ENCODE assay signal across 2 cellular contexts in the genomic region with DNA sequence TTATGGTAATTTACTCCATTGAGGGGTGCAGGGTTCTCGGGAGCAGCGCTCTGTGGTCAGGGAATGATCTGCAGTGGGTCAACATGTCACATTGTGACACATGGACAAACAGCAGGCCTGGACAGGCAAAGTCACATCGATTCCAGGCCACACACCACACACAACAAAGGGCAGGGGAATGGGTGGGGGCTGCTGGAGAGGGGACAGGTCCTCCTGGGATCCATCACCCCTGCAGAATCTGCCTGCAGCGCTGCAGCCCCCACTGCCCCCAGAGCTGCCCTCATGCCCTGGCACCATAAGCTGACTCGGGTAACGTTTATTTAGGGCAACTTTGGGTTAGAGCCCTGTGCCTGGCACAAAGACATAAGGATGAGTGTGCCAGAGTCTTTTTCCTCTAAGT.
A peak's percentile ranks its signal among the peaks of the same experiment; 100 is the strongest.
TF ChIP-seq lines count a peak whose summit lies in the region.

No MANE protein-coding gene starts in this region.

TF ChIP-seq in IMR-90, 13 proteins besides CTCF, POLR2A, EP300 and RAD21:
- TF ChIP-seq MAZ (IDR thresholded peaks at IDR 0.05; ENCODE audit: borderline replicate concordance, low read depth, low read length) (no peak), BHLHE40 (IDR thresholded peaks at IDR 0.05; ENCODE audit: low read depth, low read length) (no peak), RCOR1 (IDR thresholded peaks at IDR 0.05; ENCODE audit: insufficient replicate concordance, low read length) (no peak), NFE2L2 (IDR thresholded peaks at IDR 0.05; ENCODE audit: low read depth, low read length) (no peak), CHD1 (IDR thresholded peaks at IDR 0.05; ENCODE audit: low read depth, low read length) (no peak), RFX5 (IDR thresholded peaks at IDR 0.05; ENCODE audit: low read depth, low read length) (no peak), MXI1 (IDR thresholded peaks at IDR 0.05; ENCODE audit: borderline replicate concordance, low read depth, low read length) (no peak), ELK1 (IDR thresholded peaks at IDR 0.05; ENCODE audit: borderline replicate concordance, low read depth, low read length) (no peak), CEBPB (IDR thresholded peaks at IDR 0.05; ENCODE audit: low read depth, low read length) (no peak), FOS (IDR thresholded peaks at IDR 0.05; ENCODE audit: low read depth, low read length) (no peak), SMC3 (IDR thresholded peaks at IDR 0.05; ENCODE audit: low read depth, low read length) (no peak), MAFK (IDR thresholded peaks at IDR 0.05; ENCODE audit: low read depth, low read length) (no peak), USF2 (IDR thresholded peaks at IDR 0.05; ENCODE audit: low read depth, low read length) (no peak)

TF ChIP-seq in HepG2, 621 proteins besides CTCF, POLR2A, EP300 and RAD21 (continues in another document):
- TF ChIP-seq, protein P1, sequence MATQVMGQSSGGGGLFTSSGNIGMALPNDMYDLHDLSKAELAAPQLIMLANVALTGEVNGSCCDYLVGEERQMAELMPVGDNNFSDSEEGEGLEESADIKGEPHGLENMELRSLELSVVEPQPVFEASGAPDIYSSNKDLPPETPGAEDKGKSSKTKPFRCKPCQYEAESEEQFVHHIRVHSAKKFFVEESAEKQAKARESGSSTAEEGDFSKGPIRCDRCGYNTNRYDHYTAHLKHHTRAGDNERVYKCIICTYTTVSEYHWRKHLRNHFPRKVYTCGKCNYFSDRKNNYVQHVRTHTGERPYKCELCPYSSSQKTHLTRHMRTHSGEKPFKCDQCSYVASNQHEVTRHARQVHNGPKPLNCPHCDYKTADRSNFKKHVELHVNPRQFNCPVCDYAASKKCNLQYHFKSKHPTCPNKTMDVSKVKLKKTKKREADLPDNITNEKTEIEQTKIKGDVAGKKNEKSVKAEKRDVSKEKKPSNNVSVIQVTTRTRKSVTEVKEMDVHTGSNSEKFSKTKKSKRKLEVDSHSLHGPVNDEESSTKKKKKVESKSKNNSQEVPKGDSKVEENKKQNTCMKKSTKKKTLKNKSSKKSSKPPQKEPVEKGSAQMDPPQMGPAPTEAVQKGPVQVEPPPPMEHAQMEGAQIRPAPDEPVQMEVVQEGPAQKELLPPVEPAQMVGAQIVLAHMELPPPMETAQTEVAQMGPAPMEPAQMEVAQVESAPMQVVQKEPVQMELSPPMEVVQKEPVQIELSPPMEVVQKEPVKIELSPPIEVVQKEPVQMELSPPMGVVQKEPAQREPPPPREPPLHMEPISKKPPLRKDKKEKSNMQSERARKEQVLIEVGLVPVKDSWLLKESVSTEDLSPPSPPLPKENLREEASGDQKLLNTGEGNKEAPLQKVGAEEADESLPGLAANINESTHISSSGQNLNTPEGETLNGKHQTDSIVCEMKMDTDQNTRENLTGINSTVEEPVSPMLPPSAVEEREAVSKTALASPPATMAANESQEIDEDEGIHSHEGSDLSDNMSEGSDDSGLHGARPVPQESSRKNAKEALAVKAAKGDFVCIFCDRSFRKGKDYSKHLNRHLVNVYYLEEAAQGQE (IDR thresholded peaks at IDR 0.05; ENCODE audit: borderline replicate concordance in 1 of 2, low read depth in 1 of 2, low read length in 2 of 2) = no peak
- no peak for TF ChIP-seq ZUFSP (CRISPR knock-in tag; IDR thresholded peaks at IDR 0.05; ENCODE audit: borderline replicate concordance)
- TF ChIP-seq, protein P2, sequence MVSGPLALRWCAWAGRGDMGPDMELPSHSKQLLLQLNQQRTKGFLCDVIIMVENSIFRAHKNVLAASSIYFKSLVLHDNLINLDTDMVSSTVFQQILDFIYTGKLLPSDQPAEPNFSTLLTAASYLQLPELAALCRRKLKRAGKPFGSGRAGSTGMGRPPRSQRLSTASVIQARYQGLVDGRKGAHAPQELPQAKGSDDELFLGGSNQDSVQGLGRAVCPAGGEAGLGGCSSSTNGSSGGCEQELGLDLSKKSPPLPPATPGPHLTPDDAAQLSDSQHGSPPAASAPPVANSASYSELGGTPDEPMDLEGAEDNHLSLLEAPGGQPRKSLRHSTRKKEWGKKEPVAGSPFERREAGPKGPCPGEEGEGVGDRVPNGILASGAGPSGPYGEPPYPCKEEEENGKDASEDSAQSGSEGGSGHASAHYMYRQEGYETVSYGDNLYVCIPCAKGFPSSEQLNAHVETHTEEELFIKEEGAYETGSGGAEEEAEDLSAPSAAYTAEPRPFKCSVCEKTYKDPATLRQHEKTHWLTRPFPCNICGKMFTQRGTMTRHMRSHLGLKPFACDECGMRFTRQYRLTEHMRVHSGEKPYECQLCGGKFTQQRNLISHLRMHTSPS (CRISPR knock-in tag; IDR thresholded peaks at IDR 0.05; ENCODE audit: low read depth) = peak; percentile 52; the same call in 1 of the 2 replicates
- no peak for TF ChIP-seq FOSL1 (CRISPR knock-in tag; IDR thresholded peaks at IDR 0.05; ENCODE audit: borderline replicate concordance)
- TF ChIP-seq GFI1 (CRISPR knock-in tag; IDR thresholded peaks at IDR 0.05; ENCODE audit: borderline replicate concordance) = no peak
- TF ChIP-seq, protein P3, sequence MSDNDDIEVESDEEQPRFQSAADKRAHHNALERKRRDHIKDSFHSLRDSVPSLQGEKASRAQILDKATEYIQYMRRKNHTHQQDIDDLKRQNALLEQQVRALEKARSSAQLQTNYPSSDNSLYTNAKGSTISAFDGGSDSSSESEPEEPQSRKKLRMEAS (IDR thresholded peaks at IDR 0.05) = peak; percentile 88
- peak; percentile 73 for TF ChIP-seq SAP130 (CRISPR knock-in tag; IDR thresholded peaks at IDR 0.05; ENCODE audit: low read depth)
- 0 out of 2 replicates have a peak, but pooled peaks have one; percentile 45 for TF ChIP-seq ZNF761 (CRISPR knock-in tag; conservative IDR thresholded peaks at IDR 0.05)
- 0 out of 2 replicates have a peak, but pooled peaks have one; percentile 9 for TF ChIP-seq ZNF121 (CRISPR knock-in tag; IDR thresholded peaks at IDR 0.05)
- 0 out of 2 replicates have a peak, but pooled peaks have one; percentile 17 for TF ChIP-seq NR2C2 (CRISPR knock-in tag; IDR thresholded peaks at IDR 0.05; ENCODE audit: borderline replicate concordance)
- TF ChIP-seq ZSCAN25 (CRISPR knock-in tag; IDR thresholded peaks at IDR 0.05) = peak; percentile 40; the same call in 1 of the 2 replicates
- TF ChIP-seq CAMTA2 (CRISPR knock-in tag; IDR thresholded peaks at IDR 0.05; ENCODE audit: borderline replicate concordance) = no peak
- TF ChIP-seq FOXP1 (IDR thresholded peaks at IDR 0.05) = no peak
- peak; percentile 38; the same call in 1 of the 2 replicates for TF ChIP-seq FOXP1 (CRISPR knock-in tag; IDR thresholded peaks at IDR 0.05)
- TF ChIP-seq MIER3 (CRISPR knock-in tag; IDR thresholded peaks at IDR 0.05; ENCODE audit: borderline replicate concordance) = no peak
- TF ChIP-seq SSRP1 (CRISPR knock-in tag; IDR thresholded peaks at IDR 0.05) = no peak
- no peak for TF ChIP-seq KAT7 (CRISPR knock-in tag; IDR thresholded peaks at IDR 0.05; ENCODE audit: borderline replicate concordance)
- TF ChIP-seq HDAC1 (CRISPR knock-in tag; IDR thresholded peaks at IDR 0.05) = peak; percentile 44; the same call in 1 of the 2 replicates
- peak; percentile 81 for TF ChIP-seq ZFX (CRISPR knock-in tag; IDR thresholded peaks at IDR 0.05; ENCODE audit: low read depth)
- no peak for TF ChIP-seq ZNF296 (CRISPR knock-in tag; conservative IDR thresholded peaks at IDR 0.05)
- TF ChIP-seq FOXO1 (CRISPR knock-in tag; IDR thresholded peaks at IDR 0.05) = peak; percentile 19; the same call in 1 of the 2 replicates
- no peak for TF ChIP-seq KMT2A (CRISPR knock-in tag; IDR thresholded peaks at IDR 0.05)
- TF ChIP-seq RARA (CRISPR knock-in tag; IDR thresholded peaks at IDR 0.05) = peak; percentile 40; the same call in 1 of the 2 replicates
- no peak for TF ChIP-seq IRF2 (CRISPR knock-in tag; IDR thresholded peaks at IDR 0.05)
- no peak for TF ChIP-seq NR2F6 (IDR thresholded peaks at IDR 0.05)
- peak; percentile 52; the same call in 1 of the 2 replicates for TF ChIP-seq NR2F6 (CRISPR knock-in tag; IDR thresholded peaks at IDR 0.05)
- TF ChIP-seq SOX13 (IDR thresholded peaks at IDR 0.05) = no peak
- TF ChIP-seq SOX13 (CRISPR knock-in tag; conservative IDR thresholded peaks at IDR 0.05 in 1 of 2, IDR thresholded peaks at IDR 0.05 in 1 of 2) = peak in 1 of 2 experiments; percentile 30; a peak in 1 of 4 replicates
- TF ChIP-seq MTA1 (CRISPR knock-in tag; IDR thresholded peaks at IDR 0.05; ENCODE audit: borderline replicate concordance) = peak; percentile 64; the same call in 1 of the 2 replicates
- peak; percentile 26; the same call in 1 of the 2 replicates for TF ChIP-seq ZNF609 (CRISPR knock-in tag; IDR thresholded peaks at IDR 0.05; ENCODE audit: borderline replicate concordance)
- peak; percentile 27; the same call in 1 of the 2 replicates for TF ChIP-seq ZFP91 (CRISPR knock-in tag; IDR thresholded peaks at IDR 0.05; ENCODE audit: borderline replicate concordance)
- no peak for TF ChIP-seq ZNF44 (CRISPR knock-in tag; IDR thresholded peaks at IDR 0.05)
- no peak for TF ChIP-seq HES4 (CRISPR knock-in tag; IDR thresholded peaks at IDR 0.05; ENCODE audit: borderline replicate concordance)
- peak; percentile 20 for TF ChIP-seq TEAD3 (CRISPR knock-in tag; optimal IDR thresholded peaks at IDR 0.05; ENCODE audit: borderline replicate concordance)
- TF ChIP-seq, protein P4, sequence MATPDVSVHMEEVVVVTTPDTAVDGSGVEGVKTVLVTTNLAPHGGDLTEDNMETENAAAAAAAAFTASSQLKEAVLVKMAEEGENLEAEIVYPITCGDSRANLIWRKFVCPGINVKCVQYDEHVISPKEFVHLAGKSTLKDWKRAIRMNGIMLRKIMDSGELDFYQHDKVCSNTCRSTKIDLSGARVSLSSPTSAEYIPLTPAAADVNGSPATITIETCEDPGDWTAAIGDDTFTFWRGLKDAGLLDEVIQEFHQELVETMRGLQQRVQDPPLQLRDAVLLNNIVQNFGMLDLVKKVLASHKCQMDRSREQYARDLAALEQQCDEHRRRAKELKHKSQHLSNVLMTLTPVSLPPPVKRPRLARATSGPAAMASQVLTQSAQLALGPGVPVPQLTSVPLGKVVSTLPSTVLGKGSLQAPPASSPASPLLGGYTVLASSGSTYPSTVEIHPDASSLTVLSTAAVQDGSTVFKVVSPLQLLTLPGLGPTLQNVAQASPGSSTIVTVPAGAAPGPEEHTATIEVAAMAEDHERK (CRISPR knock-in tag; IDR thresholded peaks at IDR 0.05; ENCODE audit: low read depth) = no peak
- TF ChIP-seq GATAD2A (CRISPR knock-in tag; IDR thresholded peaks at IDR 0.05) = peak; percentile 33; the same call in 1 of the 2 replicates
- TF ChIP-seq, protein P5, sequence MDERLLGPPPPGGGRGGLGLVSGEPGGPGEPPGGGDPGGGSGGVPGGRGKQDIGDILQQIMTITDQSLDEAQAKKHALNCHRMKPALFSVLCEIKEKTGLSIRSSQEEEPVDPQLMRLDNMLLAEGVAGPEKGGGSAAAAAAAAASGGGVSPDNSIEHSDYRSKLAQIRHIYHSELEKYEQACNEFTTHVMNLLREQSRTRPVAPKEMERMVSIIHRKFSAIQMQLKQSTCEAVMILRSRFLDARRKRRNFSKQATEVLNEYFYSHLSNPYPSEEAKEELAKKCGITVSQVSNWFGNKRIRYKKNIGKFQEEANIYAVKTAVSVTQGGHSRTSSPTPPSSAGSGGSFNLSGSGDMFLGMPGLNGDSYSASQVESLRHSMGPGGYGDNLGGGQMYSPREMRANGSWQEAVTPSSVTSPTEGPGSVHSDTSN (CRISPR knock-in tag; IDR thresholded peaks at IDR 0.05) = no peak
- TF ChIP-seq NR2F2 (IDR thresholded peaks at IDR 0.05; ENCODE audit: borderline replicate concordance, low read depth) = no peak
- TF ChIP-seq ZNF264 (CRISPR knock-in tag; IDR thresholded peaks at IDR 0.05) = no peak
